Comparison of ENCODE assay signal across 8 cellular contexts in genomic region chr5:139636975-139637408, GRCh38. TPM values are rescaled to one million over a fixed set of nuclear protein-coding genes. Genes with fewer than 3 reads are reported as not detected.
DNase-seq lines count a peak whose midpoint lies in the region; ATAC-seq and TF ChIP-seq lines count a peak whose summit lies in the region.

No MANE protein-coding gene starts in this region.

- H3K27ac ChIP-seq in esophagus muscularis mucosa (replicated peaks in 1 of 4), result peak overlapping the region; percentile 76 to 89 (median 82)
- peak overlapping the region; percentile 25 for H3K27ac ChIP-seq in parathyroid adenoma

- no peaks in the 10 kb centered on the region for H3K36me3 Mint-ChIP-seq in T-cell

- no peak overlapping the region for H3K9ac ChIP-seq in parathyroid adenoma

- CTCF ChIA-PET in T-cell (lab: Charles Lee), result interaction anchor here (0.6 to 6.1 kb wide), 10 partner anchors 11 to 217 kb away, joined by 3 to 31 read pairs (median 6); partner anchors contain the start of genes CXXC5 (in 1 of the 2) and UBE2D2 (in 1 of the 2)

- no peak overlapping the region for H2AFZ ChIP-seq in parathyroid adenoma

- peaks cover 14% of the 10 kb centered on the region for H3K79me2 ChIP-seq in parathyroid adenoma

- H3K4me2 ChIP-seq in parathyroid adenoma (ENCODE audit: low read length), result peak overlapping the region; percentile 80

- H3K4me1 ChIP-seq in esophagus muscularis mucosa (peaks cover 38 to 53% (median 45%) of the 10 kb centered on the region in 4 donors), parathyroid adenoma (peaks cover 55% of the 10 kb centered on the region)

- WGBS in esophagus muscularis mucosa, result 23% methylated on average over 3 of the region's 6 CpGs

- H3K9me3 Mint-ChIP-seq in T-cell, result no peaks in the 10 kb centered on the region

- H3K4me3 ChIP-seq in esophagus muscularis mucosa (peak overlapping the region; percentile 58 to 63 (median 62)), parathyroid adenoma (ENCODE audit: low read depth, low read length) (no peak overlapping the region)

- peaks cover 0 to 7% (median 0%) of the 10 kb centered on the region in 4 donors for H3K36me3 ChIP-seq in esophagus muscularis mucosa
- no peaks in the 10 kb centered on the region for H3K36me3 ChIP-seq in parathyroid adenoma (ENCODE audit: control insufficient read depth, insufficient read depth, low read length)

- no peak for TF ChIP-seq POLR2A in esophagus muscularis mucosa (IDR thresholded peaks at IDR 0.05; ENCODE audit: low read depth)

- intact Hi-C loops in esophagus muscularis mucosa (cut with DNase I), result loop anchor here (5.0 kb wide), 1 partner anchor 55 kb away; no protein-coding TSS in a partner anchor

- no peak for TF ChIP-seq EP300 in esophagus muscularis mucosa (IDR thresholded peaks at IDR 0.05)

- TF ChIP-seq CTCF in esophagus muscularis mucosa (IDR thresholded peaks at IDR 0.05), result no peak
- no peak for TF ChIP-seq CTCF in parathyroid adenoma (IDR thresholded peaks at IDR 0.05)

- POLR2A ChIA-PET in T-cell (lab: Charles Lee), result interaction anchor here (0.8 to 2.2 kb wide), 3 partner anchors 10 to 11 kb away, joined by 3 to 7 read pairs (median 5); partner anchors contain the start of gene CXXC5 (in 1 of the 2)

- no peaks in the 10 kb centered on the region for H3K27me3 ChIP-seq in esophagus muscularis mucosa
- H3K27me3 ChIP-seq in parathyroid adenoma (ENCODE audit: control insufficient read depth, insufficient read depth, low read length), result no peaks in the 10 kb centered on the region

- H3K4me1 Mint-ChIP-seq in T-cell, result peaks cover 48 to 50% (median 50%) of the 10 kb centered on the region in 3 donors

- DNase-seq in CD1c-positive myeloid dendritic cell (ENCODE audit: extremely low spot score) (peak; percentile 41), T-cell (peak in 3 of 34 experiments; percentile 22 to 37 (median 30)), esophagus muscularis mucosa (ENCODE audit: extremely low spot score) (no peak), NOMO-1 treated with DMSO at 0.1 percent for 48 hours (lab: John Stamatoyannopoulos, UW; ENCODE audit: unreplicated experiment) (no peak), ecto neural progenitor cell (ENCODE audit: low spot score) (no peak)

- peak overlapping the region; percentile 62 to 73 (median 63) for H3K4me3 Mint-ChIP-seq in T-cell

- H3K9me3 ChIP-seq in esophagus muscularis mucosa (no peaks in the 10 kb centered on the region), parathyroid adenoma (ENCODE audit: control insufficient read depth, low read length) (no peaks in the 10 kb centered on the region)

- peak; percentile 11 for ATAC-seq in GM21825 (IDR thresholded peaks at IDR 0.05; ENCODE audit: unreplicated experiment)
- ATAC-seq in T-cell (replicated peaks in 1 of 4), result peak in 3 of 4 experiments; percentile 6 to 22 (median 21)
- ATAC-seq in GM19463 (IDR thresholded peaks at IDR 0.05; ENCODE audit: unreplicated experiment), result no peak

- peak overlapping the region; percentile 7 to 56 for H3K27ac Mint-ChIP-seq in T-cell

- no peaks in the 10 kb centered on the region for H3K27me3 Mint-ChIP-seq in T-cell

RNA-seq across cellular contexts. Expression of gene CXXC5, which starts 11.2 kb away (rescaled TPM):
- total RNA-seq in T-cell, result 1 to 10 TPM; 5.1 to 7.6 (median 6.2) TPM
- total RNA-seq in esophagus muscularis mucosa, result 10 to 100 TPM; 22.0 to 32.4 (median 27.8) TPM
